In the genomic region with DNA sequence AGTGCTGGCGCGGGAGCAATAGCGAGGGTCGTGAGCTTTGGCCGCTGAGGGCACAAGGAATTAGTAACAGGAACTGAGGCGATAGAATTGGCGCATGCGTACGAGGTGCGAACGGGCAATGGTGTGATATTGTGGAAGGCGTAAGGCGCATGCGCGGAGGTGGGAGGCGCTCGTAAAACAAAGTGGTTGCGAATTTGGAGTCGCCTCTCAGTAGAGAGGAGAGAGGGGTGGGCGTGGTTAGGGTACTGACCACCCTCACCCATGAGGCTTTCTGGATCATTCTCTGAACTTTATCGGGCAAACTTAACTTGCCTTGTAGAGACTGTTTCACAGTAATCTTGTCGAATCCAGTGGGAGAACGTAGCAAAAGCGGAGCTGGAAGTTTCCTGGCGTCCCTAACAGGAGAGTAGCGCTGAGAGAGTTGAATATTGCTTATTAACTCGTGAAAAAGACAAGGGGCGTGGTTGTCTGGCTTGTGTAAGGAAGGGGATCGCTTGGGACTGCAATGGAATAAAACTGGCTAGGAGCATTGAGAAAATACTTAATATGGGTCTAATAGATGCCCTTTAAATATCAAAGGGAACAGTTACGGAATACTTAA, we compare ENCODE assay signal across 8 cellular contexts.
DNase-seq lines count a peak whose midpoint lies in the region; ATAC-seq and TF ChIP-seq lines count a peak whose summit lies in the region.

No MANE protein-coding gene starts in this region.

- peaks cover 24% of the 10 kb centered on the region for H3K4me1 Mint-ChIP-seq in central memory CD8-positive, alpha-beta T cell

- no peak overlapping the region for H3K27ac Mint-ChIP-seq in central memory CD8-positive, alpha-beta T cell (ENCODE audit: low read depth)

- TF ChIP-seq CTCF in AG09319 (IDR thresholded peaks at IDR 0.05; ENCODE audit: low read depth, low read length), result no peak
- no peak for TF ChIP-seq CTCF in WI38 (IDR thresholded peaks at IDR 0.05; ENCODE audit: low read depth, low read length)

- H3K4me3 Mint-ChIP-seq in central memory CD8-positive, alpha-beta T cell, result no peak overlapping the region

- H3K4me3 ChIP-seq in WI38 (ENCODE audit: low read depth, low read length), result peak overlapping the region; percentile 89

- peak; percentile 90 for DNase-seq in AG09319 (ENCODE audit: extremely low read depth, low read depth)
- DNase-seq in NCI-H2227 (lab: John Stamatoyannopoulos, UW; ENCODE audit: unreplicated experiment), result peak; percentile 96
- DNase-seq in central memory CD8-positive, alpha-beta T cell (ENCODE audit: low spot score in 2 of 2), result peak in 1 of 2 donors; percentile 92
- DNase-seq in islet precursor cell, result peak; percentile 97
- DNase-seq in stimulated activated CD4-positive, alpha-beta T cell treated with anti-CD3 and anti-CD28 coated beads, Interleukin-12 subunit alpha, Interleukin-12 subunit beta, amount 100 ng/mL, for 48 hours (ENCODE audit: low read depth in 2 of 3, low spot score in 1 of 3), result peak; percentile 90 to 93 (median 91)

- no peaks in the 10 kb centered on the region for H3K9me3 Mint-ChIP-seq in central memory CD8-positive, alpha-beta T cell

- H3K27me3 Mint-ChIP-seq in central memory CD8-positive, alpha-beta T cell, result no peaks in the 10 kb centered on the region

- ATAC-seq in GM19023 (IDR thresholded peaks at IDR 0.05; ENCODE audit: unreplicated experiment) (peak; percentile 38), HG03175 (IDR thresholded peaks at IDR 0.05; ENCODE audit: unreplicated experiment) (peak; percentile 54)
- ATAC-seq in central memory CD8-positive, alpha-beta T cell (replicated peaks; ENCODE audit: extremely low read depth, poor library complexity, severe bottlenecking), result peak; percentile 49

- H3K36me3 Mint-ChIP-seq in central memory CD8-positive, alpha-beta T cell (ENCODE audit: insufficient read depth), result peaks cover 2% of the 10 kb centered on the region
